In the genomic region with DNA sequence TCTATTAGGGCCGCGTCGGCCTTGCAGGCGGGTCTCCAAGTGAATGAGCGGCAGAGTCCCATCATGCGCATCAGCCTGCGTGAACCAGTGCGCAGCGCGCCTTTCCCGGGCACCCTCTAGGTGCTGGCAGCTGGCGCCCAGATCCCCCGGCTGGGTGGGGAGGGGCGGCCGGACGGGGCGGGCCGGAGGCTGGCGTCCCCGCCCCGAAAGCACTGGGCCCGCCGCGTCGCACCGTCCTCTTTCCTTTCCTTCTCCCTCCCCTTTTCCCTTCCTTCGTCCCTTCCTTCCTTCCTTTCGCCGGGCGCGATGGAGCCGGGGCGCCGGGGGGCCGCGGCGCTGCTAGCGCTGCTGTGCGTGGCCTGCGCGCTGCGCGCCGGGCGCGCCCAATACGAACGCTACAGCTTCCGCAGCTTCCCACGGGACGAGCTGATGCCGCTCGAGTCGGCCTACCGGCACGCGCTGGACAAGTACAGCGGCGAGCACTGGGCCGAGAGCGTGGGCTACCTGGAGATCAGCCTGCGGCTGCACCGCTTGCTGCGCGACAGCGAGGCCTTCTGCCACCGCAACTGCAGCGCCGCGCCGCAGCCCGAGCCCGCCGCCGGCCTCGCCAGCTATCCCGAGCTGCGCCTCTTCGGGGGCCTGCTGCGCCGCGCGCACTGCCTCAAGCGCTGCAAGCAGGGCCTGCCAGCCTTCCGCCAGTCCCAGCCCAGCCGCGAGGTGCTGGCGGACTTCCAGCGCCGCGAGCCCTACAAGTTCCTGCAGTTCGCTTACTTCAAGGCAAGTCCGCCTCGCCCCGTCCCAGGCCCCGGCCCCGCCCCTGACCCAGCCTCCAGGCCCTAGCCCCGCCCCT, we compare ENCODE assay signal across 1 cellular context.
TF ChIP-seq lines count a peak whose summit lies in the region.

A gene (plus strand): TSS at position 243 of the 850 bp plus-strand sequence. CDS start 64 bp downstream, at position 307.

TF ChIP-seq in GM12878, 131 proteins besides CTCF, POLR2A, EP300 and RAD21 (continued from another document):
- TF ChIP-seq, protein P1, sequence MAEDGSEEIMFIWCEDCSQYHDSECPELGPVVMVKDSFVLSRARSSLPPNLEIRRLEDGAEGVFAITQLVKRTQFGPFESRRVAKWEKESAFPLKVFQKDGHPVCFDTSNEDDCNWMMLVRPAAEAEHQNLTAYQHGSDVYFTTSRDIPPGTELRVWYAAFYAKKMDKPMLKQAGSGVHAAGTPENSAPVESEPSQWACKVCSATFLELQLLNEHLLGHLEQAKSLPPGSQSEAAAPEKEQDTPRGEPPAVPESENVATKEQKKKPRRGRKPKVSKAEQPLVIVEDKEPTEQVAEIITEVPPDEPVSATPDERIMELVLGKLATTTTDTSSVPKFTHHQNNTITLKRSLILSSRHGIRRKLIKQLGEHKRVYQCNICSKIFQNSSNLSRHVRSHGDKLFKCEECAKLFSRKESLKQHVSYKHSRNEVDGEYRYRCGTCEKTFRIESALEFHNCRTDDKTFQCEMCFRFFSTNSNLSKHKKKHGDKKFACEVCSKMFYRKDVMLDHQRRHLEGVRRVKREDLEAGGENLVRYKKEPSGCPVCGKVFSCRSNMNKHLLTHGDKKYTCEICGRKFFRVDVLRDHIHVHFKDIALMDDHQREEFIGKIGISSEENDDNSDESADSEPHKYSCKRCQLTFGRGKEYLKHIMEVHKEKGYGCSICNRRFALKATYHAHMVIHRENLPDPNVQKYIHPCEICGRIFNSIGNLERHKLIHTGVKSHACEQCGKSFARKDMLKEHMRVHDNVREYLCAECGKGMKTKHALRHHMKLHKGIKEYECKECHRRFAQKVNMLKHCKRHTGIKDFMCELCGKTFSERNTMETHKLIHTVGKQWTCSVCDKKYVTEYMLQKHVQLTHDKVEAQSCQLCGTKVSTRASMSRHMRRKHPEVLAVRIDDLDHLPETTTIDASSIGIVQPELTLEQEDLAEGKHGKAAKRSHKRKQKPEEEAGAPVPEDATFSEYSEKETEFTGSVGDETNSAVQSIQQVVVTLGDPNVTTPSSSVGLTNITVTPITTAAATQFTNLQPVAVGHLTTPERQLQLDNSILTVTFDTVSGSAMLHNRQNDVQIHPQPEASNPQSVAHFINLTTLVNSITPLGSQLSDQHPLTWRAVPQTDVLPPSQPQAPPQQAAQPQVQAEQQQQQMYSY (CRISPR knock-in tag; IDR thresholded peaks at IDR 0.05), result no peak
- TF ChIP-seq FOXK2 (IDR thresholded peaks at IDR 0.05), result no peak
- TF ChIP-seq ZNF384 (IDR thresholded peaks at IDR 0.05; ENCODE audit: borderline replicate concordance, low read depth, low read length), result no peak
- 0 out of 2 replicates have a peak, but pooled peaks have one; percentile 14 for TF ChIP-seq STAT1 (conservative IDR thresholded peaks at IDR 0.05)
- TF ChIP-seq LARP7 (IDR thresholded peaks at IDR 0.05), result peak; percentile 94
- TF ChIP-seq POU2F2 (IDR thresholded peaks at IDR 0.05; ENCODE audit: borderline replicate concordance, low read depth, low read length), result no peak
- no peak for TF ChIP-seq PAX8 (IDR thresholded peaks at IDR 0.05)
- TF ChIP-seq NR2C1 (IDR thresholded peaks at IDR 0.05), result no peak
- peak; percentile 93 for TF ChIP-seq DPF2 (IDR thresholded peaks at IDR 0.05)
- TF ChIP-seq ESRRA (IDR thresholded peaks at IDR 0.05; ENCODE audit: low read length), result no peak
- TF ChIP-seq STAT3 (IDR thresholded peaks at IDR 0.05; ENCODE audit: low read depth, low read length), result no peak
- no peak for TF ChIP-seq BCL11A (IDR thresholded peaks at IDR 0.05; ENCODE audit: low read depth, low read length)
- no peak for TF ChIP-seq KDM1A (IDR thresholded peaks at IDR 0.05; ENCODE audit: borderline replicate concordance)
- TF ChIP-seq IRF4 (IDR thresholded peaks at IDR 0.05; ENCODE audit: low read depth, low read length), result no peak
- 0 out of 2 replicates have a peak, but pooled peaks have one; percentile 23 for TF ChIP-seq ZNF207 (IDR thresholded peaks at IDR 0.05; ENCODE audit: borderline replicate concordance)
- no peak for TF ChIP-seq ZZZ3 (IDR thresholded peaks at IDR 0.05; ENCODE audit: control insufficient read depth, insufficient read length, low read depth)
- TF ChIP-seq SUPT20H (IDR thresholded peaks at IDR 0.05; ENCODE audit: borderline replicate concordance, control insufficient read depth, low read depth, low read length), result no peak
- TF ChIP-seq HCFC1 (IDR thresholded peaks at IDR 0.05; ENCODE audit: low read length), result no peak
- no peak for TF ChIP-seq FOXM1 (IDR thresholded peaks at IDR 0.05; ENCODE audit: low read depth, low read length)
- TF ChIP-seq, protein P2, sequence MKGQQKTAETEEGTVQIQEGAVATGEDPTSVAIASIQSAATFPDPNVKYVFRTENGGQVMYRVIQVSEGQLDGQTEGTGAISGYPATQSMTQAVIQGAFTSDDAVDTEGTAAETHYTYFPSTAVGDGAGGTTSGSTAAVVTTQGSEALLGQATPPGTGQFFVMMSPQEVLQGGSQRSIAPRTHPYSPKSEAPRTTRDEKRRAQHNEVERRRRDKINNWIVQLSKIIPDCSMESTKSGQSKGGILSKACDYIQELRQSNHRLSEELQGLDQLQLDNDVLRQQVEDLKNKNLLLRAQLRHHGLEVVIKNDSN (IDR thresholded peaks at IDR 0.05; ENCODE audit: borderline replicate concordance, extremely low read length, insufficient read depth, low read depth, low read length), result no peak
- TF ChIP-seq CBX3 (IDR thresholded peaks at IDR 0.05; ENCODE audit: borderline replicate concordance, low read depth), result no peak
- 0 out of 2 replicates have a peak, but pooled peaks have one; percentile 28 for TF ChIP-seq NR2F1 (conservative IDR thresholded peaks at IDR 0.05)
- peak; percentile 92 for TF ChIP-seq HDAC6 (IDR thresholded peaks at IDR 0.05; ENCODE audit: unreplicated experiment)
- TF ChIP-seq, protein P3, sequence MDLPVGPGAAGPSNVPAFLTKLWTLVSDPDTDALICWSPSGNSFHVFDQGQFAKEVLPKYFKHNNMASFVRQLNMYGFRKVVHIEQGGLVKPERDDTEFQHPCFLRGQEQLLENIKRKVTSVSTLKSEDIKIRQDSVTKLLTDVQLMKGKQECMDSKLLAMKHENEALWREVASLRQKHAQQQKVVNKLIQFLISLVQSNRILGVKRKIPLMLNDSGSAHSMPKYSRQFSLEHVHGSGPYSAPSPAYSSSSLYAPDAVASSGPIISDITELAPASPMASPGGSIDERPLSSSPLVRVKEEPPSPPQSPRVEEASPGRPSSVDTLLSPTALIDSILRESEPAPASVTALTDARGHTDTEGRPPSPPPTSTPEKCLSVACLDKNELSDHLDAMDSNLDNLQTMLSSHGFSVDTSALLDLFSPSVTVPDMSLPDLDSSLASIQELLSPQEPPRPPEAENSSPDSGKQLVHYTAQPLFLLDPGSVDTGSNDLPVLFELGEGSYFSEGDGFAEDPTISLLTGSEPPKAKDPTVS (IDR thresholded peaks at IDR 0.05; ENCODE audit: low read depth, low read length), result no peak
- TF ChIP-seq CBX5 (IDR thresholded peaks at IDR 0.05; ENCODE audit: low read depth), result no peak
- no peak for TF ChIP-seq CREM (IDR thresholded peaks at IDR 0.05; ENCODE audit: low read depth)
- no peak for TF ChIP-seq TCF7 (IDR thresholded peaks at IDR 0.05; ENCODE audit: borderline replicate concordance)
- no peak for TF ChIP-seq CEBPB (IDR thresholded peaks at IDR 0.05; ENCODE audit: borderline replicate concordance in 1 of 2, low read depth in 2 of 2, low read length in 2 of 2)
- TF ChIP-seq ETV6 (conservative IDR thresholded peaks at IDR 0.05 in 1 of 2, IDR thresholded peaks at IDR 0.05 in 1 of 2; ENCODE audit: borderline replicate concordance in 1 of 2, low read depth in 1 of 2), result no peak; a peak in 1 of 4 replicates
- TF ChIP-seq IKZF1 (conservative IDR thresholded peaks at IDR 0.05), result peak; percentile 94
- TF ChIP-seq BHLHE40 (IDR thresholded peaks at IDR 0.05; ENCODE audit: borderline replicate concordance in 1 of 2, low read depth in 2 of 2, low read length in 1 of 2), result peak; percentile 4 to 72; a peak in 2 of 4 replicates
- no peak for TF ChIP-seq SIX5 (IDR thresholded peaks at IDR 0.05; ENCODE audit: low read depth, low read length, severe bottlenecking)
